Comparison of ENCODE assay signal across 1 cellular context in the genomic region with DNA sequence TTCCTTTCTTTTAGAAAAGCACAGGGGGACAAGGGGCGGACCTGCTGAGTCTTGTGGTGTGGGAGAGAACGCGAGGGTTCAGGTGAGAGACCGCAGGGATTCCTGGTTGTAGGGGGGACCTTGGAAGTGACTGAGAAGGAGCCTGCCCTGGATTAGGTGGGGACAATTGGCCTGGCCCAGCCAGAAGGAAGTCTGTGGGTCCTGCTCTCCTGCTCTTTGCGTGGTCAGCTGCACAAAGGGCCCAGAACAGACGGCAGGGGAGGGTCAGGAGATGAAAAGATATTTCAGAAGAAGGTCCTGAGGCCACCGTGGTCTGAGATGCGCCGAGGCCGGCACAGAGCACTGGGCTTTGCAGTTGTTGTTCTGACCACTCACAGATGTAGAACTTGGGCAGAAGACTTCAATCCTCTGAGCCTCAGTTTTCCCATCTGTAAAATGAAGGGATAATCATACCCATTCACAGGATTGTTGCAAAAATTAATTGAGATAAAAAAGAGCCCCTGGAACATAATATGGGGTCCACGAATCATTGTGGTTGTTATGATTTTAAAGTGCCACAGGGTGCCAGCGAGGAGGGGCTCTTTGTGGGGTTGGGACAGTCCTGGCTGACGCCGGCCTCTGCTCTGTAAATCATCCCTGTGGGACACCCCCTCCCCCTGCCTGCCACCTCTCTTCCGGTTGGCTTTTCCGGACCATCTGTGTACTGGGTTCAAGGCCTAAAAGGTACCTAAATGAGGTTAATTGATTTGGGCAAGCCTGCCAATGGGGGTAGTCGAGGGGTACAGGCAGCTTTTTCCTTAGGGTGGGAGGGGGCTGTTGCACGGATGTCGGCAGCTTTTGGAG.
TF ChIP-seq lines count a peak whose summit lies in the region.

No MANE protein-coding gene starts in this region.

TF ChIP-seq in GM23338, 12 proteins besides CTCF, POLR2A, EP300 and RAD21 (continued from another document):
- TF ChIP-seq, protein P1, sequence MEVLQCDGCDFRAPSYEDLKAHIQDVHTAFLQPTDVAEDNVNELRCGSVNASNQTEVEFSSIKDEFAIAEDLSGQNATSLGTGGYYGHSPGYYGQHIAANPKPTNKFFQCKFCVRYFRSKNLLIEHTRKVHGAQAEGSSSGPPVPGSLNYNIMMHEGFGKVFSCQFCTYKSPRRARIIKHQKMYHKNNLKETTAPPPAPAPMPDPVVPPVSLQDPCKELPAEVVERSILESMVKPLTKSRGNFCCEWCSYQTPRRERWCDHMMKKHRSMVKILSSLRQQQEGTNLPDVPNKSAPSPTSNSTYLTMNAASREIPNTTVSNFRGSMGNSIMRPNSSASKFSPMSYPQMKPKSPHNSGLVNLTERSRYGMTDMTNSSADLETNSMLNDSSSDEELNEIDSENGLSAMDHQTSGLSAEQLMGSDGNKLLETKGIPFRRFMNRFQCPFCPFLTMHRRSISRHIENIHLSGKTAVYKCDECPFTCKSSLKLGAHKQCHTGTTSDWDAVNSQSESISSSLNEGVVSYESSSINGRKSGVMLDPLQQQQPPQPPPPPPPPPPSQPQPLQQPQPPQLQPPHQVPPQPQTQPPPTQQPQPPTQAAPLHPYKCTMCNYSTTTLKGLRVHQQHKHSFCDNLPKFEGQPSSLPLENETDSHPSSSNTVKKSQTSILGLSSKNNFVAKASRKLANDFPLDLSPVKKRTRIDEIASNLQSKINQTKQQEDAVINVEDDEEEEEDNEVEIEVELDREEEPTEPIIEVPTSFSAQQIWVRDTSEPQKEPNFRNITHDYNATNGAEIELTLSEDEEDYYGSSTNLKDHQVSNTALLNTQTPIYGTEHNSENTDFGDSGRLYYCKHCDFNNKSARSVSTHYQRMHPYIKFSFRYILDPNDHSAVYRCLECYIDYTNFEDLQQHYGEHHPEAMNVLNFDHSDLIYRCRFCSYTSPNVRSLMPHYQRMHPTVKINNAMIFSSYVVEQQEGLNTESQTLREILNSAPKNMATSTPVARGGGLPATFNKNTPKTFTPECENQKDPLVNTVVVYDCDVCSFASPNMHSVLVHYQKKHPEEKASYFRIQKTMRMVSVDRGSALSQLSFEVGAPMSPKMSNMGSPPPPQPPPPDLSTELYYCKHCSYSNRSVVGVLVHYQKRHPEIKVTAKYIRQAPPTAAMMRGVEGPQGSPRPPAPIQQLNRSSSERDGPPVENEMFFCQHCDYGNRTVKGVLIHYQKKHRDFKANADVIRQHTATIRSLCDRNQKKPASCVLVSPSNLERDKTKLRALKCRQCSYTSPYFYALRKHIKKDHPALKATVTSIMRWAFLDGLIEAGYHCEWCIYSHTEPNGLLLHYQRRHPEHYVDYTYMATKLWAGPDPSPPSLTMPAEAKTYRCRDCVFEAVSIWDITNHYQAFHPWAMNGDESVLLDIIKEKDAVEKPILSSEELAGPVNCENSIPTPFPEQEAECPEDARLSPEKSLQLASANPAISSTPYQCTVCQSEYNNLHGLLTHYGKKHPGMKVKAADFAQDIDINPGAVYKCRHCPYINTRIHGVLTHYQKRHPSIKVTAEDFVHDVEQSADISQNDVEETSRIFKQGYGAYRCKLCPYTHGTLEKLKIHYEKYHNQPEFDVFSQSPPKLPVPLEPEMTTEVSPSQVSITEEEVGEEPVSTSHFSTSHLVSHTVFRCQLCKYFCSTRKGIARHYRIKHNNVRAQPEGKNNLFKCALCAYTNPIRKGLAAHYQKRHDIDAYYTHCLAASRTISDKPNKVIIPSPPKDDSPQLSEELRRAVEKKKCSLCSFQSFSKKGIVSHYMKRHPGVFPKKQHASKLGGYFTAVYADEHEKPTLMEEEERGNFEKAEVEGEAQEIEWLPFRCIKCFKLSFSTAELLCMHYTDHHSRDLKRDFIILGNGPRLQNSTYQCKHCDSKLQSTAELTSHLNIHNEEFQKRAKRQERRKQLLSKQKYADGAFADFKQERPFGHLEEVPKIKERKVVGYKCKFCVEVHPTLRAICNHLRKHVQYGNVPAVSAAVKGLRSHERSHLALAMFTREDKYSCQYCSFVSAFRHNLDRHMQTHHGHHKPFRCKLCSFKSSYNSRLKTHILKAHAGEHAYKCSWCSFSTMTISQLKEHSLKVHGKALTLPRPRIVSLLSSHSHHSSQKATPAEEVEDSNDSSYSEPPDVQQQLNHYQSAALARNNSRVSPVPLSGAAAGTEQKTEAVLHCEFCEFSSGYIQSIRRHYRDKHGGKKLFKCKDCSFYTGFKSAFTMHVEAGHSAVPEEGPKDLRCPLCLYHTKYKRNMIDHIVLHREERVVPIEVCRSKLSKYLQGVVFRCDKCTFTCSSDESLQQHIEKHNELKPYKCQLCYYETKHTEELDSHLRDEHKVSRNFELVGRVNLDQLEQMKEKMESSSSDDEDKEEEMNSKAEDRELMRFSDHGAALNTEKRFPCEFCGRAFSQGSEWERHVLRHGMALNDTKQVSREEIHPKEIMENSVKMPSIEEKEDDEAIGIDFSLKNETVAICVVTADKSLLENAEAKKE (CRISPR knock-in tag; IDR thresholded peaks at IDR 0.05) = no peak
- TF ChIP-seq JUNB (IDR thresholded peaks at IDR 0.05; ENCODE audit: unreplicated experiment) (no peak), EZH2phosphoT487 (IDR thresholded peaks at IDR 0.05; ENCODE audit: unreplicated experiment) (no peak), REST (IDR thresholded peaks at IDR 0.05; ENCODE audit: unreplicated experiment) (no peak), POLR2AphosphoS5 (IDR thresholded peaks at IDR 0.05; ENCODE audit: low read depth) (no peak), ZNF114 (CRISPR knock-in tag; IDR thresholded peaks at IDR 0.05) (no peak), STAT1 (IDR thresholded peaks at IDR 0.05; ENCODE audit: unreplicated experiment) (no peak)
